Comparison of ENCODE assay signal across 8 cellular contexts in genomic region chr15:77420610-77421369, GRCh38. TPM values are rescaled to one million over a fixed set of nuclear protein-coding genes. Genes with fewer than 3 reads are reported as not detected.
DNase-seq lines count a peak whose midpoint lies in the region; ATAC-seq, FAIRE-seq and TF ChIP-seq lines count a peak whose summit lies in the region.

TSS of gene HMG20A (plus strand) at chr15:77420888. CDS start at chr15:77458408, 37,520 bp downstream.

- peak within 1 kb of the TSS; percentile 85 to 95 (median 88) for H3K9ac ChIP-seq in H1 (replicated peaks in 1 of 4; ENCODE audit: extremely low read depth in 1 of 4, low read depth in 3 of 4, low read length in 3 of 4)
- H3K9ac ChIP-seq in mesenchymal stem cell (ENCODE audit: low read length), result peak within 1 kb of the TSS; percentile 97

- H2AFZ ChIP-seq in H1 (ENCODE audit: low read length) (peak within 1 kb of the TSS; percentile 81), mesenchymal stem cell (ENCODE audit: low read depth, low read length) (peak within 1 kb of the TSS; percentile 85)

- H4K8ac ChIP-seq in H1 (ENCODE audit: extremely low read depth, insufficient read depth, low read length), result peak within 1 kb of the TSS; percentile 76; the same call in 1 of the 2 replicates
- H4K8ac ChIP-seq in mesenchymal stem cell (ENCODE audit: low read length), result peak within 1 kb of the TSS; percentile 99

- FAIRE-seq in H1 (lab: Jason Lieb, UNC), result no peak

- POLR2A ChIA-PET in activated CD8-positive, alpha-beta memory T cell treated with anti-CD3 and anti-CD28 coated beads for 36 hours (lab: Charles Lee), result interaction anchor here (1.2 kb wide), 1 partner anchor 10 kb away, joined by 4 read pairs; no protein-coding TSS in a partner anchor
- POLR2A ChIA-PET in H1 (lab: Charles Lee; ENCODE audit: partially characterized antibody), result interaction anchor here (0.6 to 1.6 kb wide), 11 partner anchors 9 to 1085 kb away, joined by 3 to 9 read pairs (median 3); no protein-coding TSS in a partner anchor

- H3K9me3 ChIP-seq in H1 (ENCODE audit: insufficient read depth in 2 of 2, low read depth in 1 of 2, low read length in 1 of 2) (no peaks in the 10 kb centered on the region), mesenchymal stem cell (ENCODE audit: control insufficient read depth, low read length) (no peaks in the 10 kb centered on the region)

- H2AK5ac ChIP-seq in H1 (ENCODE audit: low read depth, low read length) (no peak within 1 kb of the TSS), mesenchymal stem cell (ENCODE audit: low read length, severe bottlenecking) (no peak within 1 kb of the TSS)

- H2BK12ac ChIP-seq in H1 (ENCODE audit: low read depth, low read length) (no peak within 1 kb of the TSS), mesenchymal stem cell (ENCODE audit: low read length in 2 of 2) (peak within 1 kb of the TSS; percentile 66 to 85)

- peaks cover 5 to 8% of the 10 kb centered on the region in 2 donors for H3K36me3 Mint-ChIP-seq in CD14-positive monocyte

- H3K79me1 ChIP-seq in H1 (ENCODE audit: low read depth, low read length) (peaks cover 3% of the 10 kb centered on the region; the same call in 1 of the 2 replicates), mesenchymal stem cell (replicated peaks; ENCODE audit: low read length, poor library complexity, severe bottlenecking) (peaks cover 5% of the 10 kb centered on the region)

- H2BK5ac ChIP-seq in H1 (ENCODE audit: low read depth, low read length) (peak within 1 kb of the TSS; percentile 89), mesenchymal stem cell (ENCODE audit: low read depth, low read length, poor library complexity, severe bottlenecking) (no peak within 1 kb of the TSS)

- H3K23ac ChIP-seq in H1 (ENCODE audit: insufficient read length) (no peak within 1 kb of the TSS), mesenchymal stem cell (ENCODE audit: low read length in 2 of 2) (peak within 1 kb of the TSS in 1 of 2 experiments; percentile 57)

- peaks cover 0 to 2% (median 0%) of the 10 kb centered on the region in 7 donors for H3K9me3 Mint-ChIP-seq in CD14-positive monocyte

- H4K91ac ChIP-seq in H1 (replicated peaks; ENCODE audit: insufficient read length, low read length) (peak within 1 kb of the TSS; percentile 82), mesenchymal stem cell (ENCODE audit: low read length) (peak within 1 kb of the TSS; percentile 96)

- H3K4me2 ChIP-seq in H1 (ENCODE audit: insufficient read depth in 1 of 2, low read depth in 2 of 2, low read length in 2 of 2), result peak within 1 kb of the TSS; percentile 85 to 96
- peak within 1 kb of the TSS; percentile 55 for H3K4me2 ChIP-seq in mesenchymal stem cell (ENCODE audit: low read length, poor library complexity, severe bottlenecking)

- no peak for TF ChIP-seq RAD21 in H1 (IDR thresholded peaks at IDR 0.05 in 1 of 2, conservative IDR thresholded peaks at IDR 0.05 in 1 of 2; ENCODE audit: low read depth in 2 of 2, low read length in 2 of 2)

- H3K4ac ChIP-seq in H1 (replicated peaks; ENCODE audit: insufficient read length, low read depth, low read length), result no peak within 1 kb of the TSS
- H3K4ac ChIP-seq in mesenchymal stem cell (ENCODE audit: low read depth in 1 of 2, low read length in 2 of 2), result peak within 1 kb of the TSS; percentile 24 to 99

- H2BK15ac ChIP-seq in H1 (ENCODE audit: low read length) (no peak within 1 kb of the TSS), mesenchymal stem cell (ENCODE audit: low read depth, poor library complexity, severe bottlenecking) (peak within 1 kb of the TSS; percentile 98)

- peak within 1 kb of the TSS; percentile 93 to 97 (median 95) for H3K27ac Mint-ChIP-seq in CD14-positive monocyte

- no peak within 1 kb of the TSS for H2BK120ac ChIP-seq in H1 (replicated peaks; ENCODE audit: low read depth, low read length)
- H2BK120ac ChIP-seq in mesenchymal stem cell (ENCODE audit: low read depth, low read length), result peak within 1 kb of the TSS; percentile 85

- TF ChIP-seq POLR2A in H1 (IDR thresholded peaks at IDR 0.05; ENCODE audit: control extremely low read depth in 1 of 2, low read depth in 2 of 2, low read length in 2 of 2), result peak; percentile 25 to 65

- peaks cover 0 to 82% of the 10 kb centered on the region in 2 experiments; a peak in 3 of 4 replicates for H3K79me2 ChIP-seq in H1 (ENCODE audit: control insufficient read depth in 1 of 2, insufficient read depth in 2 of 2, low read length in 2 of 2)

- no peak within 1 kb of the TSS for H2BK20ac ChIP-seq in H1 (ENCODE audit: low read length)

- peaks cover 34% of the 10 kb centered on the region for H3K4me1 Mint-ChIP-seq in CD14-positive monocyte

- no peak within 1 kb of the TSS for H3K14ac ChIP-seq in H1 (ENCODE audit: insufficient read length)
- H3K14ac ChIP-seq in mesenchymal stem cell (ENCODE audit: low read length in 2 of 2), result peak within 1 kb of the TSS; percentile 36 to 68

- H3K27me3 ChIP-seq in H1 (replicated peaks in 1 of 4; ENCODE audit: control insufficient read depth in 3 of 4, extremely low read depth in 1 of 4, insufficient read depth in 3 of 4, low read length in 3 of 4), result peaks cover 0 to 1% (median 0%) of the 10 kb centered on the region in 4 experiments; a peak in 1 of 7 replicates
- no peaks in the 10 kb centered on the region for H3K27me3 ChIP-seq in mesenchymal stem cell (ENCODE audit: control insufficient read depth in 1 of 2, insufficient read depth in 1 of 2, low read length in 2 of 2)

- ATAC-seq in GM19395 (IDR thresholded peaks at IDR 0.05; ENCODE audit: unreplicated experiment), result peak; percentile 61
- ATAC-seq in HG03571 (IDR thresholded peaks at IDR 0.05; ENCODE audit: unreplicated experiment), result peak; percentile 34

- H3K36me3 ChIP-seq in H1 (ENCODE audit: control insufficient read depth in 2 of 4, insufficient read depth in 4 of 4, low read length in 3 of 4) (no peaks in the 10 kb centered on the region), mesenchymal stem cell (ENCODE audit: control insufficient read depth in 1 of 2, insufficient read depth in 2 of 2, low read depth in 1 of 2, low read length in 2 of 2) (no peaks in the 10 kb centered on the region)

- H3K56ac ChIP-seq in H1 (replicated peaks; ENCODE audit: insufficient read length, low read depth, low read length), result peak within 1 kb of the TSS; percentile 56

- H3K23me2 ChIP-seq in H1 (ENCODE audit: low read depth, low read length), result peaks cover 7% of the 10 kb centered on the region; the same call in 1 of the 2 replicates

- H4K20me1 ChIP-seq in H1 (replicated peaks in 1 of 2; ENCODE audit: control insufficient read depth in 1 of 2, insufficient read depth in 2 of 2, low read length in 2 of 2), result peaks cover 10 to 13% of the 10 kb centered on the region in 2 experiments

- CTCF ChIA-PET in activated CD8-positive, alpha-beta memory T cell treated with anti-CD3 and anti-CD28 coated beads for 36 hours (lab: Charles Lee), result interaction anchor here (0.6 to 1.2 kb wide), 3 partner anchors 9 to 879 kb away, joined by 3 to 5 read pairs (median 3); partner anchors contain the start of gene SKIC8
- CTCF ChIA-PET in H1 (lab: Charles Lee; ENCODE audit: partially characterized antibody), result interaction anchor here (0.9 to 2.4 kb wide), 5 partner anchors 9 to 312 kb away, joined by 3 to 15 read pairs (median 8); no protein-coding TSS in a partner anchor

- H3K27me3 Mint-ChIP-seq in CD14-positive monocyte (ENCODE audit: low read depth in 3 of 3), result peaks cover 0 to 8% (median 6%) of the 10 kb centered on the region in 3 donors

- intact Hi-C loops in CD14-positive monocyte (cut with micrococcal nuclease), result loop anchor here in 1 of 2 donors (5.0 to 10.0 kb wide), 2 partner anchors 488 to 516 kb away; partner anchors contain the start of genes RCN2 and SCAPER

- TF ChIP-seq CTCF in CD14-positive monocyte (IDR thresholded peaks at IDR 0.05) (no peak), H1 (IDR thresholded peaks at IDR 0.05; ENCODE audit: control extremely low read depth in 1 of 3, insufficient read depth in 1 of 3, low read depth in 1 of 3, low read length in 3 of 3) (no peak)

- H3K27ac ChIP-seq in H1 (ENCODE audit: low read depth, low read length) (peak within 1 kb of the TSS; percentile 90), mesenchymal stem cell (ENCODE audit: low read length, poor library complexity, severe bottlenecking) (peak within 1 kb of the TSS; percentile 87)

- peaks cover 0 to 17% (median 9%) of the 10 kb centered on the region in 4 experiments; a peak in 4 of 7 replicates for H3K4me1 ChIP-seq in H1 (replicated peaks in 1 of 4; ENCODE audit: control insufficient read depth in 3 of 4, insufficient read depth in 4 of 4, low read length in 3 of 4)
- H3K4me1 ChIP-seq in mesenchymal stem cell (ENCODE audit: control insufficient read depth, insufficient read depth, low read depth, low read length), result no peaks in the 10 kb centered on the region

- DNase-seq in CD14-positive monocyte (ENCODE audit: low spot score), result peak; percentile 60
- peak; percentile 80 to 84 for DNase-seq in NOMO-1 (lab: John Stamatoyannopoulos, UW; ENCODE audit: unreplicated experiment in 2 of 2)
- DNase-seq in H1 (ENCODE audit: low read depth in 1 of 2, low spot score in 2 of 2), result peak in 1 of 2 experiments; percentile 84
- peak; percentile 95 for DNase-seq in mesenchymal stem cell
- DNase-seq in stimulated activated CD8-positive, alpha-beta memory T cell treated with anti-CD3 and anti-CD28 coated beads, Interleukin-12 subunit alpha, Interleukin-12 subunit beta, amount 100 ng/mL, for 4 hours (ENCODE audit: low read depth), result peak; percentile 35

- 0% methylated on average over 20 of the region's 25 CpGs; no CpG with 5 or more reads in 1 of the 2 experiments for WGBS in H1 (ENCODE audit: extremely low coverage in 1 of 2, insufficient coverage in 1 of 2, insufficient read length in 1 of 2, insufficient replicate concordance in 2 of 2, low coverage in 1 of 2, low lambda C conversion rate in 2 of 2, missing lambda C conversion rate in 1 of 2), 2 experiments
- WGBS in mesenchymal stem cell, result under 1% methylated on average over 25 of the region's 25 CpGs

- peak within 1 kb of the TSS; percentile 91 to 95 for H3K4me3 Mint-ChIP-seq in CD14-positive monocyte

- H4K5ac ChIP-seq in H1 (ENCODE audit: insufficient read length, low read depth, low read length), result peak within 1 kb of the TSS; percentile 73

- H3K4me3 ChIP-seq in H1 (ENCODE audit: extremely low read depth in 1 of 4, insufficient read depth in 2 of 4, low read depth in 3 of 4, low read length in 4 of 4) (peak within 1 kb of the TSS; percentile 86 to 98 (median 94)), mesenchymal stem cell (ENCODE audit: insufficient read depth in 1 of 2, low read depth in 1 of 2, low read length in 2 of 2) (peak within 1 kb of the TSS; percentile 94 to 96)

- no peak for TF ChIP-seq EP300 in H1 (IDR thresholded peaks at IDR 0.05; ENCODE audit: borderline replicate concordance in 1 of 2, low read depth in 2 of 2, low read length in 2 of 2)

- peak within 1 kb of the TSS; percentile 89; the same call in 1 of the 2 replicates for H3K18ac ChIP-seq in H1 (ENCODE audit: extremely low read depth, low read length)
- H3K18ac ChIP-seq in mesenchymal stem cell (ENCODE audit: low read depth in 1 of 2, low read length in 2 of 2), result peak within 1 kb of the TSS; percentile 90 to 96

RNA-seq across cellular contexts. Expression of gene HMG20A, which starts in this region (rescaled TPM):
- polyA plus RNA-seq in CD14-positive monocyte, result 10 to 100 TPM; 11.6 to 17.7 TPM
- 10 to 100 TPM; 34.9 to 37.8 TPM for total RNA-seq in activated CD8-positive, alpha-beta memory T cell treated with anti-CD3 and anti-CD28 coated beads for 36 hours
- total RNA-seq in H1 (2021; fragmentation: NEBNext Ultra II Directional; extraction: Animal tissue kit (Norgen Biotek cat#: 25700)), result 58.8 and 59.7 TPM in 2 replicates
- polyA plus RNA-seq in H1 (2011; rRNA removed), result 35.9 and 52.1 TPM in 2 replicates
- polyA plus RNA-seq in H1 (2011; cell fraction: cytosol; rRNA removed), result 50.7 TPM
- polyA plus RNA-seq in H1 (2011; cell fraction: nucleus; rRNA removed), result 41.3 TPM
- 30.5 to 40.0 TPM (median 32.3 TPM) in 4 replicates for polyA plus RNA-seq in H1 (2012, experiment 1 of 2)
- 4.0 TPM for polyA plus RNA-seq in H1 (2012, experiment 2 of 2)
- polyA plus RNA-seq in H1 (2013, experiment 1 of 2), result 37.2 TPM
- polyA plus RNA-seq in H1 (2013, experiment 2 of 2), result 39.9 TPM
- polyA minus RNA-seq in H1 (2011; rRNA and poly(A)+ RNA removed), result 64.3 and 68.9 TPM in 2 replicates
- 42.1 TPM for polyA minus RNA-seq in H1 (2011; cell fraction: cytosol; rRNA and poly(A)+ RNA removed)
- polyA minus RNA-seq in H1 (2011; cell fraction: nucleus; rRNA and poly(A)+ RNA removed), result 47.4 TPM
- polyA plus RNA-seq in mesenchymal stem cell (2013, experiment 1 of 2), result 32.9 TPM
- polyA plus RNA-seq in mesenchymal stem cell (2013, experiment 2 of 2), result 31.7 TPM
